Comparison of ENCODE assay signal across 6 cellular contexts in genomic region chr6:31994421-31994820, GRCh38. TPM values are rescaled to one million over a fixed set of nuclear protein-coding genes. Genes with fewer than 3 reads are reported as not detected.
DNase-seq lines count a peak whose midpoint lies in the region; ATAC-seq and TF ChIP-seq lines count a peak whose summit lies in the region.
"Not testable (repeated sequence)": the region's sequence is repeated elsewhere in the genome, so short reads cannot be mapped to it uniquely, and the experiment has no call there.

No MANE protein-coding gene starts in this region.

- not testable (repeated sequence) for H3K4me3 Mint-ChIP-seq in activated CD4-positive, alpha-beta T cell treated with anti-CD3 and anti-CD28 coated beads, Interleukin-2, amount 10 ng/mL, durations not matched to agents 24 days and 14 days

- H3K27ac Mint-ChIP-seq in activated CD4-positive, alpha-beta T cell treated with anti-CD3 and anti-CD28 coated beads, Interleukin-2, amount 10 ng/mL, durations not matched to agents 24 days and 14 days: not testable (repeated sequence)

- H3K9me3 Mint-ChIP-seq in activated CD4-positive, alpha-beta T cell treated with anti-CD3 and anti-CD28 coated beads, Interleukin-2, amount 10 ng/mL, durations not matched to agents 24 days and 14 days: not testable (repeated sequence)

- not testable (repeated sequence) for H3K4me3 ChIP-seq in right lobe of liver, lower lobe of right lung, ovary, upper lobe of right lung

- TF ChIP-seq POLR2A in right lobe of liver (IDR thresholded peaks at IDR 0.05); ovary (IDR thresholded peaks at IDR 0.05): not testable (repeated sequence)

- not testable (repeated sequence) for H3K9me3 ChIP-seq in right lobe of liver, lower lobe of right lung, ovary, upper lobe of right lung

- H3K4me1 Mint-ChIP-seq in activated CD4-positive, alpha-beta T cell treated with anti-CD3 and anti-CD28 coated beads, Interleukin-2, amount 10 ng/mL, durations not matched to agents 24 days and 14 days: not testable (repeated sequence)

- H3K4me1 ChIP-seq in right lobe of liver; lower lobe of right lung; ovary (ENCODE audit: insufficient read depth); upper lobe of right lung: not testable (repeated sequence)

- DNase-seq in activated CD4-positive, alpha-beta T cell treated with anti-CD3 and anti-CD28 coated beads, Interleukin-2, amount 10 ng/mL, durations not matched to agents 24 days and 14 days: peak; percentile 25
- peak; percentile 46 for DNase-seq in Right ventricle myocardium inferior (ENCODE audit: missing footprints)
- DNase-seq in right lobe of liver: peak in 2 of 3 donors; percentile 14 to 39
- DNase-seq in lower lobe of right lung: peak; percentile 10
- DNase-seq in ovary: peak in 3 of 5 donors; percentile 17 to 33 (median 18)
- DNase-seq in upper lobe of right lung: peak; percentile 45

- not testable (repeated sequence) for TF ChIP-seq CTCF in right lobe of liver (IDR thresholded peaks at IDR 0.05); lower lobe of right lung (IDR thresholded peaks at IDR 0.05); ovary (IDR thresholded peaks at IDR 0.05); upper lobe of right lung (IDR thresholded peaks at IDR 0.05)

- not testable (repeated sequence) for ATAC-seq in Right ventricle myocardium inferior, right lobe of liver, upper lobe of right lung
- peak in 1 of 2 donors; percentile 3 for ATAC-seq in lower lobe of right lung

- not testable (repeated sequence) for TF ChIP-seq EP300 in ovary (IDR thresholded peaks at IDR 0.05)

- not testable (repeated sequence) for H3K36me3 Mint-ChIP-seq in activated CD4-positive, alpha-beta T cell treated with anti-CD3 and anti-CD28 coated beads, Interleukin-2, amount 10 ng/mL, durations not matched to agents 24 days and 14 days (ENCODE audit: low read depth)

- H3K27ac ChIP-seq in right lobe of liver, lower lobe of right lung, ovary, upper lobe of right lung: not testable (repeated sequence)

- not testable (repeated sequence) for H3K27me3 Mint-ChIP-seq in activated CD4-positive, alpha-beta T cell treated with anti-CD3 and anti-CD28 coated beads, Interleukin-2, amount 10 ng/mL, durations not matched to agents 24 days and 14 days

- intact Hi-C loops in activated CD4-positive, alpha-beta T cell treated with anti-CD3 and anti-CD28 coated beads, Interleukin-2, amount 10 ng/mL, durations not matched to agents 24 days and 14 days (cut with micrococcal nuclease); Right ventricle myocardium inferior (cut with DNase I); right lobe of liver (cut with DNase I); lower lobe of right lung (cut with DNase I); ovary (cut with DNase I); upper lobe of right lung (cut with DNase I): not testable (repeated sequence)

- no CpG with 5 or more reads among the region's 14 CpGs for WGBS in right lobe of liver (ENCODE audit: insufficient coverage, low coverage, low lambda C conversion rate, missing lambda C conversion rate)
- 95 to 96% (median 95%) methylated on average over 8 to 9 of the region's 14 CpGs for WGBS in ovary, 3 donors

- not testable (repeated sequence) for H3K36me3 ChIP-seq in right lobe of liver, lower lobe of right lung, ovary, upper lobe of right lung

- not testable (repeated sequence) for H3K27me3 ChIP-seq in right lobe of liver; lower lobe of right lung (ENCODE audit: low read depth); ovary; upper lobe of right lung

RNA-seq across cellular contexts. Expression of gene C4A, which starts 12.6 kb away (rescaled TPM):
- 2.7 and 3.3 TPM in 2 replicates for total RNA-seq in activated CD4-positive, alpha-beta T cell treated with anti-CD3 and anti-CD28 coated beads, Interleukin-2, amount 10 ng/mL, durations not matched to agents 24 days and 14 days
- 92.1 TPM for total RNA-seq in Right ventricle myocardium inferior
- 1,000 to 10,000 TPM; 1,495 to 2,818 (median 2,205) TPM for total RNA-seq in right lobe of liver
- 175 TPM for total RNA-seq in lower lobe of right lung
- 1,000 to 10,000 TPM in 1 of 7 donors, 100 to 1,000 TPM in 6; 147 to 1,617 (median 248) TPM for total RNA-seq in ovary
- polyA plus RNA-seq in ovary: 100 to 1,000 TPM; 114 to 324 TPM
- 200 TPM for total RNA-seq in upper lobe of right lung

RNA-seq across cellular contexts. Expression of gene C4B, which starts 20.2 kb away (rescaled TPM):
- 2.9 and 3.7 TPM in 2 replicates for total RNA-seq in activated CD4-positive, alpha-beta T cell treated with anti-CD3 and anti-CD28 coated beads, Interleukin-2, amount 10 ng/mL, durations not matched to agents 24 days and 14 days
- 81.6 TPM for total RNA-seq in Right ventricle myocardium inferior
- 1,000 to 10,000 TPM; 1,420 to 2,805 (median 2,265) TPM for total RNA-seq in right lobe of liver
- 162 TPM for total RNA-seq in lower lobe of right lung
- total RNA-seq in ovary: 1,000 to 10,000 TPM in 1 of 7 donors, 100 to 1,000 TPM in 6; 163 to 1,673 (median 271) TPM
- polyA plus RNA-seq in ovary: 100 to 1,000 TPM in 1 of 2 donors, 10 to 100 TPM in 1; 97.4 to 326 TPM
- 166 TPM for total RNA-seq in upper lobe of right lung

RNA-seq across cellular contexts. Expression of gene DXO, which starts 22.5 kb away (rescaled TPM):
- 13.2 and 14.1 TPM in 2 replicates for total RNA-seq in activated CD4-positive, alpha-beta T cell treated with anti-CD3 and anti-CD28 coated beads, Interleukin-2, amount 10 ng/mL, durations not matched to agents 24 days and 14 days
- total RNA-seq in Right ventricle myocardium inferior (9.8 TPM), right lobe of liver (10 to 100 TPM in 5 of 6 experiments, 1 to 10 TPM in 1; 9.8 to 14.6 (median 12.1) TPM), lower lobe of right lung (16.5 TPM), ovary (10 to 100 TPM; 22.3 to 42.8 (median 26.7) TPM), upper lobe of right lung (20.5 TPM)
- polyA plus RNA-seq in ovary: 10 to 100 TPM; 11.7 to 29.3 TPM

RNA-seq across cellular contexts. Expression of gene SKIC2, which starts 35.4 kb away (rescaled TPM):
- total RNA-seq in activated CD4-positive, alpha-beta T cell treated with anti-CD3 and anti-CD28 coated beads, Interleukin-2, amount 10 ng/mL, durations not matched to agents 24 days and 14 days: 92.8 and 93.7 TPM in 2 replicates
- 30.7 TPM for total RNA-seq in Right ventricle myocardium inferior
- 10 to 100 TPM; 26.3 to 73.1 (median 47.1) TPM for total RNA-seq in right lobe of liver
- total RNA-seq in lower lobe of right lung: 64.2 TPM
- total RNA-seq in ovary: 10 to 100 TPM; 37.2 to 59.4 (median 51.5) TPM
- polyA plus RNA-seq in ovary: 10 to 100 TPM; 24.6 to 36.3 TPM
- total RNA-seq in upper lobe of right lung: 58.8 TPM

RNA-seq across cellular contexts. Expression of gene NELFE, which starts 35.6 kb away (rescaled TPM):
- total RNA-seq in activated CD4-positive, alpha-beta T cell treated with anti-CD3 and anti-CD28 coated beads, Interleukin-2, amount 10 ng/mL, durations not matched to agents 24 days and 14 days: 85.8 and 88.5 TPM in 2 replicates
- total RNA-seq in Right ventricle myocardium inferior (41.9 TPM), right lobe of liver (10 to 100 TPM in 5 of 6 experiments, 1 to 10 TPM in 1; 9.3 to 33.8 (median 18.3) TPM), lower lobe of right lung (47.0 TPM), ovary (10 to 100 TPM; 59.2 to 75.0 (median 65.8) TPM), upper lobe of right lung (43.9 TPM)
- 10 to 100 TPM; 54.8 to 84.5 TPM for polyA plus RNA-seq in ovary

Comparison
In these comparisons a context has a peak if more than half of its experiments do, and no peak if none do; other contexts are left out.
1. RNA of gene C4A, which starts 12.6 kb away (total RNA-seq): 1,495 to 2,818 TPM in right lobe of liver, 147 to 1,617 TPM in ovary, 200 TPM in upper lobe of right lung (single experiment), 175 TPM in lower lobe of right lung (single experiment) and 92.1 TPM in Right ventricle myocardium inferior (single experiment); 2.7 to 3.3 TPM in activated CD4-positive, alpha-beta T cell treated with anti-CD3 and anti-CD28 coated beads, Interleukin-2, amount 10 ng/mL, durations not matched to agents 24 days and 14 days; every median in the first group is over 10 times any median in the second.
2. RNA of gene C4B, which starts 20.2 kb away (total RNA-seq): 1,420 to 2,805 TPM in right lobe of liver, 163 to 1,673 TPM in ovary, 166 TPM in upper lobe of right lung (single experiment), 162 TPM in lower lobe of right lung (single experiment) and 81.6 TPM in Right ventricle myocardium inferior (single experiment); 2.9 to 3.7 TPM in activated CD4-positive, alpha-beta T cell treated with anti-CD3 and anti-CD28 coated beads, Interleukin-2, amount 10 ng/mL, durations not matched to agents 24 days and 14 days; every median in the first group is over 10 times any median in the second.
3. Peak in every context shown above with its lines, with median percentiles within 50 percentile points of each other: DNase-seq.